Comparison of ENCODE assay signal across 19 cellular contexts in genomic region chr11:68317147-68317785, GRCh38. TPM values are rescaled to one million over a fixed set of nuclear protein-coding genes. Genes with fewer than 3 reads are reported as not detected.
DNase-seq lines count a peak whose midpoint lies in the region; ATAC-seq and TF ChIP-seq lines count a peak whose summit lies in the region.
"Had no signal": no experiment of that assay in that cellular context is flagged by ENCODE, and none has a peak within 500 bp of the region (broad histone marks: within the 10 kb centered on the region; RNA-seq: fewer than 3 reads in every experiment).

No MANE protein-coding gene starts in this region.

- no peaks in the 10 kb centered on the region for H3K27me3 ChIP-seq in Caco-2 (replicated peaks; ENCODE audit: control insufficient read depth, insufficient read depth, low read length)
- no peaks in the 10 kb centered on the region for H3K27me3 ChIP-seq in esophagus squamous epithelium
- no peaks in the 10 kb centered on the region for H3K27me3 ChIP-seq in psoas muscle (ENCODE audit: insufficient read depth in 3 of 3, low read length in 2 of 3)
- H3K27me3 ChIP-seq: SJSA1, vagina had no signal

- POLR2A ChIA-PET in Caco-2 (lab: Charles Lee): no interaction called here
- POLR2A ChIA-PET in RWPE1 (lab: Yijun Ruan, JAX; ENCODE audit: low non-redundant PET): no interaction called here
- POLR2A ChIA-PET in T-cell (lab: Charles Lee): no interaction called here

- H3K36me3 ChIP-seq in Caco-2 (ENCODE audit: control insufficient read depth, insufficient read depth, low read length) (no peaks in the 10 kb centered on the region; the same call in 1 of the 2 replicates), esophagus squamous epithelium (no peaks in the 10 kb centered on the region), psoas muscle (ENCODE audit: insufficient read depth in 1 of 2, low read depth in 1 of 2) (no peaks in the 10 kb centered on the region)
- H3K36me3 ChIP-seq: vagina had no signal

- intact Hi-C loops in Caco-2 (cut with micrococcal nuclease; ENCODE audit: unreplicated experiment): no loop called here
- intact Hi-C loops in esophagus squamous epithelium (cut with DNase I): loop anchor here (10.0 kb wide), 1 partner anchor 58 kb away; no protein-coding TSS in a partner anchor
- intact Hi-C loops in psoas muscle (cut with DNase I): no loop called here

- H3K4me3 Mint-ChIP-seq in Caco-2 (ENCODE audit: unreplicated experiment): no peak overlapping the region
- no peak overlapping the region for H3K4me3 Mint-ChIP-seq in T-cell
- H3K4me3 Mint-ChIP-seq: natural killer cell; stimulated activated naive CD8-positive, alpha-beta T cell treated with anti-CD3 and anti-CD28 coated beads, Interleukin-15, Interleukin-2, amounts not matched to agents 100 ng/mL and 50 ng/mL, for 24 hours had no signal

- H3K4me1 Mint-ChIP-seq in Caco-2 (ENCODE audit: low read depth, unreplicated experiment) (peaks cover 42% of the 10 kb centered on the region), T-cell (peaks cover 12 to 19% (median 15%) of the 10 kb centered on the region in 3 donors)

- H3K27ac ChIP-seq in RWPE1: peak overlapping the region; percentile 93
- peak overlapping the region in 3 of 4 donors; percentile 65 to 83 (median 75) for H3K27ac ChIP-seq in esophagus squamous epithelium
- H3K27ac ChIP-seq in psoas muscle: peak overlapping the region; percentile 23
- H3K27ac ChIP-seq: SJSA1, vagina had no signal

- BruUV-seq in Caco-2 (replicated peaks; lab: Mats Ljungman, UMichigan): no TSS peak

- TF ChIP-seq CTCF in Caco-2 (IDR thresholded peaks at IDR 0.05; ENCODE audit: insufficient read depth in 1 of 2, low read depth in 1 of 2, low read length in 1 of 2, severe bottlenecking in 1 of 2, unreplicated experiment in 1 of 2): no peak
- no peak for TF ChIP-seq CTCF in RWPE1 (conservative IDR thresholded peaks at IDR 0.05; ENCODE audit: low read depth)
- no peak for TF ChIP-seq CTCF in esophagus squamous epithelium (IDR thresholded peaks at IDR 0.05)
- TF ChIP-seq CTCF in psoas muscle (IDR thresholded peaks at IDR 0.05): no peak

- H3K27me3 Mint-ChIP-seq in Caco-2 (ENCODE audit: insufficient read depth, unreplicated experiment) (no peaks in the 10 kb centered on the region), T-cell (peaks cover 3 to 26% of the 10 kb centered on the region in 2 donors)

- H3K4me3 ChIP-seq in Caco-2 (ENCODE audit: low read depth, low read length) (no peak overlapping the region), esophagus squamous epithelium (no peak overlapping the region), psoas muscle (no peak overlapping the region)
- H3K4me3 ChIP-seq: lung, SJSA1, vagina had no signal

- TF ChIP-seq POLR2A in esophagus squamous epithelium (IDR thresholded peaks at IDR 0.05): no peak

- H3K4me1 ChIP-seq in Caco-2: peaks cover 15% of the 10 kb centered on the region
- H3K4me1 ChIP-seq in esophagus squamous epithelium: peaks cover 29 to 66% (median 35%) of the 10 kb centered on the region in 3 donors
- H3K4me1 ChIP-seq in psoas muscle: peaks cover 51% of the 10 kb centered on the region

- CTCF ChIA-PET in Caco-2 (lab: Charles Lee) (interaction anchor here (0.5 kb wide), 1 partner anchor 12 kb away, joined by 4 read pairs; no protein-coding TSS in a partner anchor), RWPE1 (lab: Yijun Ruan, JAX) (interaction anchor here (0.6 to 0.7 kb wide), 2 partner anchors 102 to 130 kb away, joined by 3 read pairs; no protein-coding TSS in a partner anchor), T-cell (lab: Charles Lee) (no interaction called here)

- ATAC-seq in psoas muscle (no peak), T-cell (replicated peaks in 1 of 4) (no peak), HG03460 (IDR thresholded peaks at IDR 0.05; ENCODE audit: unreplicated experiment) (no peak), GM21423 (IDR thresholded peaks at IDR 0.05; ENCODE audit: unreplicated experiment) (no peak)
- ATAC-seq: natural killer cell had no signal

- WGBS in esophagus squamous epithelium, 2 donors: 61 to 67% methylated on average over 2 of the region's 15 CpGs
- 43 to 54% (median 47%) methylated on average over 15 of the region's 15 CpGs for WGBS in psoas muscle, 3 donors

- peak overlapping the region; percentile 1 for H3K27ac Mint-ChIP-seq in Caco-2 (ENCODE audit: unreplicated experiment)
- H3K27ac Mint-ChIP-seq in T-cell: no peak overlapping the region
- H3K27ac Mint-ChIP-seq: natural killer cell; stimulated activated naive CD8-positive, alpha-beta T cell treated with anti-CD3 and anti-CD28 coated beads, Interleukin-15, Interleukin-2, amounts not matched to agents 100 ng/mL and 50 ng/mL, for 24 hours had no signal

- H3K9me3 Mint-ChIP-seq in Caco-2 (ENCODE audit: unreplicated experiment) (peaks cover 12% of the 10 kb centered on the region), T-cell (no peaks in the 10 kb centered on the region)
- H3K9me3 Mint-ChIP-seq: natural killer cell; stimulated activated naive CD8-positive, alpha-beta T cell treated with anti-CD3 and anti-CD28 coated beads, Interleukin-15, Interleukin-2, amounts not matched to agents 100 ng/mL and 50 ng/mL, for 24 hours had no signal

- DNase-seq in Caco-2 (no peak), RWPE1 (ENCODE audit: low spot score) (no peak), esophagus squamous epithelium (lab: John Stamatoyannopoulos, UW) (no peak), psoas muscle (no peak), T-cell (no peak), CD1c-positive myeloid dendritic cell (ENCODE audit: extremely low spot score) (no peak)
- DNase-seq: activated CD4-positive, alpha-beta T cell treated with anti-CD3 and anti-CD28 coated beads for 1 hour; activated effector memory CD4-positive, alpha-beta T cell treated with anti-CD3 and anti-CD28 coated beads, Interleukin-2, amount 50 U/mL, for 16 hours; COR-L47; MM.1S; natural killer cell; NCI-H187 treated with DMSO at 0.1 percent for 48 hours; NCI-H446 had no signal

- H3K36me3 Mint-ChIP-seq in Caco-2 (ENCODE audit: insufficient read depth, unreplicated experiment) (peaks cover 38% of the 10 kb centered on the region), T-cell (no peaks in the 10 kb centered on the region)
- H3K36me3 Mint-ChIP-seq: natural killer cell had no signal

- H3K9me3 ChIP-seq in Caco-2: no peaks in the 10 kb centered on the region
- H3K9me3 ChIP-seq in esophagus squamous epithelium: no peaks in the 10 kb centered on the region
- H3K9me3 ChIP-seq in psoas muscle: no peaks in the 10 kb centered on the region
- H3K9me3 ChIP-seq: SJSA1, vagina had no signal

RNA-seq across cellular contexts. Expression of gene LRP5, which starts 4.9 kb away (rescaled TPM):
- total RNA-seq in Caco-2 (2022): 94.3 TPM in 2 replicates
- total RNA-seq in esophagus squamous epithelium: 10 to 100 TPM; 13.7 to 24.0 (median 20.9) TPM
- total RNA-seq in psoas muscle: 10 to 100 TPM; 16.7 to 19.2 (median 17.9) TPM
- polyA plus RNA-seq in psoas muscle: 1 to 10 TPM; 5.3 to 8.0 (median 6.5) TPM
- total RNA-seq in T-cell: 10 to 100 TPM in 1 of 5 donors, 1 to 10 TPM in 4; 1.8 to 11.3 (median 7.0) TPM

RNA-seq across cellular contexts. Expression of gene C11orf24, which starts 45.5 kb away (rescaled TPM):
- total RNA-seq in Caco-2 (2022) (79.8 and 83.2 TPM in 2 replicates), esophagus squamous epithelium (10 to 100 TPM; 11.4 to 23.3 (median 12.6) TPM), psoas muscle (10 to 100 TPM in 3 of 4 donors, 1 to 10 TPM in 1; 9.0 to 22.2 (median 19.1) TPM), T-cell (10 to 100 TPM in 4 of 5 donors, 1 to 10 TPM in 1; 9.5 to 25.3 (median 21.4) TPM)
- polyA plus RNA-seq in psoas muscle: 10 to 100 TPM; 12.3 to 49.8 (median 23.3) TPM

Comparison
In these comparisons a context has a peak if more than half of its experiments do, and no peak if none do; other contexts are left out.
1. H3K27ac ChIP-seq: peak in every context shown above with its lines; median percentile 93 in RWPE1; 75 in esophagus squamous epithelium; 23 in psoas muscle.
2. CTCF ChIA-PET loops: an anchor here in Caco-2 (0.5 kb wide) and RWPE1 (0.6 to 0.7 kb wide); none called in T-cell.